ENCODE assay signal across 9 cellular contexts in genomic region chr17:47821031-47821423, GRCh38. TPM values are rescaled to one million over a fixed set of nuclear protein-coding genes. Genes with fewer than 3 reads are reported as not detected.
DNase-seq lines count a peak whose midpoint lies in the region; ATAC-seq and TF ChIP-seq lines count a peak whose summit lies in the region.
"Had no signal": no experiment of that assay in that cellular context is flagged by ENCODE, and none has a peak within 500 bp of the region (broad histone marks: within the 10 kb centered on the region; RNA-seq: fewer than 3 reads in every experiment).

No MANE protein-coding gene starts in this region.

- H3K27me3 ChIP-seq in HL-60 (ENCODE audit: insufficient read depth, poor library complexity, severe bottlenecking) (no peaks in the 10 kb centered on the region), mammary epithelial cell (ENCODE audit: insufficient read depth, low read length) (no peaks in the 10 kb centered on the region), mucosa of rectum (ENCODE audit: control insufficient read depth in 2 of 2, insufficient read depth in 2 of 2, low read length in 2 of 2) (no peaks in the 10 kb centered on the region)

- WGBS in mammary epithelial cell (ENCODE audit: low coverage, missing lambda C conversion rate), result no CpG with 5 or more reads among the region's 4 CpGs

- ATAC-seq in GM18520 (IDR thresholded peaks at IDR 0.05; ENCODE audit: unreplicated experiment), result no peak
- no peak for ATAC-seq in HG02973 (IDR thresholded peaks at IDR 0.05; ENCODE audit: unreplicated experiment)

- TF ChIP-seq CTCF in AG04449 (IDR thresholded peaks at IDR 0.05; ENCODE audit: insufficient read depth, low read length, missing control alignments) (no peak), HL-60 (IDR thresholded peaks at IDR 0.05; ENCODE audit: insufficient read depth, low read length) (no peak), mammary epithelial cell (conservative IDR thresholded peaks at IDR 0.05 in 1 of 2, IDR thresholded peaks at IDR 0.05 in 1 of 2; ENCODE audit: extremely low read depth in 1 of 2, insufficient read depth in 1 of 2, low read depth in 1 of 2, low read length in 2 of 2) (no peak)

- peak overlapping the region; percentile 47 for H3K27ac ChIP-seq in HL-60 (replicated peaks)
- H3K27ac ChIP-seq in mammary epithelial cell (ENCODE audit: insufficient read depth, low read depth, low read length), result no peak overlapping the region
- peak overlapping the region; percentile 91 for H3K27ac ChIP-seq in mucosa of rectum (ENCODE audit: low read depth in 2 of 2, low read length in 2 of 2)

- no peaks in the 10 kb centered on the region for H4K20me1 ChIP-seq in mammary epithelial cell (ENCODE audit: insufficient read depth, low read length)

- in situ Hi-C loops in mammary epithelial cell (cut with MboI; ENCODE audit: low sequenced_read_pairs in 2 of 2), result no loop called here

- H3K9me3 ChIP-seq in mammary epithelial cell (replicated peaks; ENCODE audit: insufficient read depth, low read length) (no peaks in the 10 kb centered on the region), mucosa of rectum (ENCODE audit: control insufficient read depth in 2 of 2, low read length in 2 of 2) (no peaks in the 10 kb centered on the region)

- intact Hi-C loops in mammary epithelial cell (cut with micrococcal nuclease), result no loop called here

- H3K4me2 ChIP-seq in mammary epithelial cell (ENCODE audit: insufficient read depth, low read depth, low read length), result peak overlapping the region; percentile 91

- H3K9ac ChIP-seq in mammary epithelial cell (ENCODE audit: insufficient read depth, low read length) (no peak overlapping the region), mucosa of rectum (ENCODE audit: low read depth in 1 of 2, low read length in 2 of 2) (peak overlapping the region; percentile 86 to 89)

- dilution Hi-C loops in mammary epithelial cell (cut with HindIII; ENCODE audit: low sequenced_read_pairs), result no loop called here

- CTCF ChIA-PET in AG04449 (lab: Yijun Ruan, JAX), result interaction anchor here (1.2 to 3.1 kb wide), 3 partner anchors 10 to 68 kb away, joined by 3 to 23 read pairs (median 10); partner anchors contain the start of genes LRRC46 and MRPL10
- CTCF ChIA-PET in mammary epithelial cell (lab: Charles Lee; ENCODE audit: low non-redundant PET), result no interaction called here

- POLR2A ChIA-PET in AG04449 (lab: Yijun Ruan, JAX), result interaction anchor here (1.3 kb wide), 1 partner anchor 10 kb away, joined by 15 read pairs; the partner anchor contains the start of genes LRRC46 and MRPL10

- peaks cover 17% of the 10 kb centered on the region for H3K4me1 ChIP-seq in mammary epithelial cell (ENCODE audit: insufficient read depth, low read length)
- H3K4me1 ChIP-seq in mucosa of rectum (ENCODE audit: control insufficient read depth in 2 of 2, insufficient read depth in 2 of 2, low read length in 2 of 2), result peaks cover 25 to 27% of the 10 kb centered on the region in 2 donors

- peaks cover 3% of the 10 kb centered on the region for H3K36me3 ChIP-seq in mammary epithelial cell (ENCODE audit: insufficient read depth, low read length)
- H3K36me3 ChIP-seq in mucosa of rectum (ENCODE audit: control insufficient read depth in 2 of 2, insufficient read depth in 2 of 2, low read length in 2 of 2), result peaks cover 49 to 51% of the 10 kb centered on the region in 2 donors

- H3K4me3 ChIP-seq in AG04449 (ENCODE audit: low read depth, low read length) (peak overlapping the region; percentile 87), HL-60 (replicated peaks; ENCODE audit: insufficient read depth, low read length) (peak overlapping the region; percentile 91), mammary epithelial cell (replicated peaks in 1 of 3; ENCODE audit: insufficient read depth in 1 of 3, low read depth in 2 of 3, low read length in 3 of 3) (peak overlapping the region; percentile 44 to 64 (median 60)), mucosa of rectum (ENCODE audit: low read length in 2 of 2) (peak overlapping the region; percentile 77 to 95)

- no peaks in the 10 kb centered on the region for H3K79me2 ChIP-seq in mammary epithelial cell (ENCODE audit: insufficient read depth, low read length)

- H2AFZ ChIP-seq in mammary epithelial cell (ENCODE audit: low read depth, low read length), result peak overlapping the region; percentile 84

- DNase-seq in AG04449 (ENCODE audit: low read depth, low spot score) (no peak), HL-60 (ENCODE audit: low read depth in 1 of 2, low spot score in 1 of 2) (no peak), mammary epithelial cell (no peak), NK-92 (lab: John Stamatoyannopoulos, UW; ENCODE audit: unreplicated experiment) (no peak), NCI-H82 treated with DMSO at 0.1 percent for 48 hours (lab: John Stamatoyannopoulos, UW; ENCODE audit: unreplicated experiment) (no peak)

- no TSS peak for BruUV-seq in mammary epithelial cell (replicated peaks; lab: Mats Ljungman, UMichigan)

RNA-seq across cellular contexts. Expression of gene OSBPL7, which starts 0.6 kb away (rescaled TPM):
- total RNA-seq in mammary epithelial cell, result 1 to 10 TPM; 2.0 to 6.7 TPM
- 2.9 TPM for polyA plus RNA-seq in mammary epithelial cell
- 17.2 TPM for polyA minus RNA-seq in mammary epithelial cell

RNA-seq across cellular contexts. Expression of gene MRPL10, which starts 10.3 kb away (rescaled TPM):
- 10 to 100 TPM; 18.2 to 39.4 TPM for total RNA-seq in mammary epithelial cell
- 53.5 TPM for polyA plus RNA-seq in mammary epithelial cell
- polyA minus RNA-seq in mammary epithelial cell, result 34.4 TPM

RNA-seq across cellular contexts. Expression of gene LRRC46, which starts 10.4 kb away (rescaled TPM):
- under 1 TPM in 1 of 2 donors, not detected in 1; 0.54 TPM for total RNA-seq in mammary epithelial cell
- 0.28 TPM for polyA plus RNA-seq in mammary epithelial cell
- not detected for polyA minus RNA-seq in mammary epithelial cell
- total RNA-seq: lung microvascular endothelial cell had no signal

RNA-seq across cellular contexts. Expression of gene SCRN2, which starts 20.0 kb away (rescaled TPM):
- total RNA-seq in mammary epithelial cell, result 10 to 100 TPM; 29.0 to 36.3 TPM
- polyA plus RNA-seq in mammary epithelial cell, result 25.2 TPM
- 22.3 TPM for polyA minus RNA-seq in mammary epithelial cell

RNA-seq across cellular contexts. Expression of gene SP6, which starts 29.9 kb away (rescaled TPM):
- 10 to 100 TPM in 1 of 2 donors, 1 to 10 TPM in 1; 4.2 to 15.1 TPM for total RNA-seq in mammary epithelial cell
- polyA plus RNA-seq in mammary epithelial cell, result 4.6 TPM
- 7.7 TPM for polyA minus RNA-seq in mammary epithelial cell
